In genomic region chrX:149945087-149945670, GRCh38 we compare ENCODE assay signal across 12 cellular contexts. TPM values are rescaled to one million over a fixed set of nuclear protein-coding genes. Genes with fewer than 3 reads are reported as not detected.
"Had no signal": no experiment of that assay in that cellular context is flagged by ENCODE, and none has a peak within 500 bp of the region (broad histone marks: within the 10 kb centered on the region; RNA-seq: fewer than 3 reads in every experiment).

No MANE protein-coding gene starts in this region.

RNA-seq across cellular contexts. Expression of gene HSFX4, which starts 15.8 kb away (rescaled TPM):
- total RNA-seq: activated CD4-positive, alpha-beta memory T cell treated with anti-CD3 and anti-CD28 coated beads, Interleukin-2, amount 10 ng/mL, durations not matched to agents 7 days and 5 days; activated CD4-positive, alpha-beta T cell treated with anti-CD3 and anti-CD28 coated beads for 36 hours; activated CD4-positive, alpha-beta T cell treated with anti-CD3 and anti-CD28 coated beads, Interleukin-2, amount 10 ng/mL, durations not matched to agents 7 days and 5 days; activated CD8-positive, alpha-beta T cell treated with anti-CD3 and anti-CD28 coated beads, Interleukin-2, amount 10 ng/mL, durations not matched to agents 7 days and 5 days; activated naive CD8-positive, alpha-beta T cell treated with anti-CD3 and anti-CD28 coated beads, Interleukin-2, amount 10 ng/mL, durations not matched to agents 7 days and 5 days; activated T-helper 1 cell treated with anti-CD3 and anti-CD28 coated beads, Interleukin-12 subunit alpha, Interleukin-12 subunit beta, Interleukin-2, Interleukin-4 antibody, amounts not matched to agents 30 ng/mL and 10 ng/mL and 1 ng/mL, durations not matched to agents 14 hours and 24 hours and 36 hours; activated T-helper 2 cell treated with anti-CD3 and anti-CD28 coated beads, Interferon-gamma antibody, Interleukin-2, Interleukin-4, amounts not matched to agents 10 μg/mL and 5 μg/mL and 100 μg/mL, durations not matched to agents 14 hours and 24 hours and 36 hours; ascending aorta; T-cell; T-helper 1 cell treated with Interleukin-12 subunit alpha and Interleukin-12 subunit beta and Interleukin-4 antibody, amounts not matched to agents 30 ng/mL and 1 ng/mL, for 36 hours; T-helper 2 cell treated with Interferon-gamma antibody and Interleukin-4, amounts not matched to agents 100 ng/mL and 5 ng/mL, for 36 hours; WTC11 had no signal
